In the genomic region with DNA sequence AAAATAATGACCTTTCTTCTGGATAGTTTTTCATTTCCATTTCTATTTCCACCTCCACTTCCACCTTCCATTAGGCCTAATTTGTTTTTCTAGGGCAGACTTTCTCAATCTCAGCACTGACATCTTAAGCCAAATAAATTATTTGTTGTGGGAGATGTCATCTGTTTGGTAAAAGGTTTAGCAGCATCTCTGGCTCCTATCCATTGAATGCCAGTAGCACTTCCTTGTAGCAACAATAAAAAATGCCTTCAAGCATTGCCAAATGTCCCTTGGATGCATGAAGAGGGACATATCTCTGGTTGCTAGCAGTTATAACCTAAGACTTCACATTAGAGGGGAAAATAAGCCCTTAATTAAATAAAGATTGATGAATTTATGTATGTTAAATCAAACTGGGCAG, we compare ENCODE assay signal across 8 cellular contexts. TPM values are rescaled to one million over a fixed set of nuclear protein-coding genes. Genes with fewer than 3 reads are reported as not detected.
"Had no signal": no experiment of that assay in that cellular context is flagged by ENCODE, and none has a peak within 500 bp of the region (broad histone marks: within the 10 kb centered on the region; RNA-seq: fewer than 3 reads in every experiment).

No MANE protein-coding gene starts in this region.

- H3K4me3 ChIP-seq: GM23338 had no signal

- DNase-seq: H9, HCEC 1CT, KBM-7 had no signal

- H3K27ac ChIP-seq: HL-60 had no signal

RNA-seq across cellular contexts. Expression of a gene that starts 1.9 kb away (rescaled TPM):
- total RNA-seq: H9, HepG2, HT1080 had no signal
- polyA plus RNA-seq: HepG2, IgD-negative memory B cell had no signal

RNA-seq across cellular contexts. Expression of a gene that starts 18.3 kb away (rescaled TPM):
- total RNA-seq: HepG2, HT1080 had no signal
- polyA plus RNA-seq: HepG2, IgD-negative memory B cell had no signal
